In genomic region chr5:43242196-43242595, GRCh38 we compare ENCODE assay signal across 24 cellular contexts. TPM values are rescaled to one million over a fixed set of nuclear protein-coding genes. Genes with fewer than 3 reads are reported as not detected.
"Had no signal": no experiment of that assay in that cellular context is flagged by ENCODE, and none has a peak within 500 bp of the region (broad histone marks: within the 10 kb centered on the region; RNA-seq: fewer than 3 reads in every experiment).

No MANE protein-coding gene starts in this region.

- H3K4me2 ChIP-seq: KMS-11 had no signal

- H3K4me3 ChIP-seq: K562 had no signal

- H3K9ac ChIP-seq: KMS-11 had no signal

- ATAC-seq: K562, Panc1, PC-3, SK-N-SH treated with all-trans-retinoic acid at 6 μM for 48 hours had no signal

- DNase-seq: MV-4-11, NCI-H1092, NCI-H1105 treated with DMSO at 0.1 percent for 48 hours, NCI-H1417 treated with DMSO at 0.1 percent for 48 hours, NCI-H146, NCI-H1694 treated with DMSO at 0.1 percent for 48 hours, NCI-H1930, NCI-H2081, NCI-H2107, NCI-H2227 treated with DMSO at 0.1 percent for 48 hours, NCI-H524, NCI-H526 treated with DMSO at 0.1 percent for 48 hours, NCI-H774, PC-3, SHP77 had no signal

- H3K27ac ChIP-seq: HL-60, KMS-11, RWPE1 had no signal

RNA-seq across cellular contexts. Expression of gene NIM1K, which starts 50.2 kb away (rescaled TPM):
- total RNA-seq: MCF 10A, NCI-H460 had no signal
- polyA plus RNA-seq: IgD-negative memory B cell had no signal
